ENCODE assay signal across 17 cellular contexts in the genomic region with DNA sequence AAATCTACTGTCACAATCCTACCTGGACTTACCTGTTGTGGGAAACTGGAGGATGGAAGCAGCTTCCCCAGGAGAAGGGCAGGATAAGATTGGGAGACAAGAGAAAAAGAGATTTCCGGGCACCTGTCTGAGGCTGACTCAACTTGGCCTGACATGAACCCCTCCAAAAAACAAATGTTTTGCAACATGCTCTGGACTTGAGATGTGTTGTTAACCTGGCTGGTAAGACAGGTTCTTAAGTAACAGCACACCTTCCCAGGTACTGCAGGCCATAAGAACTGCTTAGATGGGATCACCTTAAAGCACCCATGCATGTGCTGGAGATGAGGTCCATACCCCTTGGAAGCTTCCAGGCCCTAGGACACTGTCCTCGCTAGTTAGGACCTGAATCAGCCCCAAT. TPM values are rescaled to one million over a fixed set of nuclear protein-coding genes. Genes with fewer than 3 reads are reported as not detected.
DNase-seq lines count a peak whose midpoint lies in the region; ATAC-seq and TF ChIP-seq lines count a peak whose summit lies in the region.
"Had no signal": no experiment of that assay in that cellular context is flagged by ENCODE, and none has a peak within 500 bp of the region (broad histone marks: within the 10 kb centered on the region; RNA-seq: fewer than 3 reads in every experiment).

No MANE protein-coding gene starts in this region.

- H3K27me3 Mint-ChIP-seq in HFFc6 (ENCODE audit: insufficient read depth), result peaks cover 5% of the 10 kb centered on the region; the same call in 1 of the 2 replicates

- ATAC-seq in esophagus mucosa, result peak; percentile 32
- ATAC-seq in left cardiac atrium, result no peak
- ATAC-seq: CD8-positive, alpha-beta T cell had no signal

- no peaks in the 10 kb centered on the region for H3K79me2 ChIP-seq in PC-9 (ENCODE audit: low read depth)

- no TSS peak for BruUV-seq in PC-9 (replicated peaks; lab: Mats Ljungman, UMichigan)

- H2AFZ ChIP-seq in PC-9, result no peak overlapping the region

- H3K36me3 ChIP-seq in PC-9 (ENCODE audit: low read depth), result no peaks in the 10 kb centered on the region
- H3K36me3 ChIP-seq in brain microvascular endothelial cell (replicated peaks), result no peaks in the 10 kb centered on the region
- H3K36me3 ChIP-seq: BLaER1 treated with 17β-estradiol and CSF1 and Interleukin-3, amounts not matched to agents 10 nM and 100 nM had no signal

- no peaks in the 10 kb centered on the region for H3K36me3 Mint-ChIP-seq in HFFc6 (ENCODE audit: low read depth)
- H3K36me3 Mint-ChIP-seq: CD8-positive, alpha-beta T cell had no signal

- H3K27me3 ChIP-seq in PC-9 (ENCODE audit: insufficient read depth, low read depth) (no peaks in the 10 kb centered on the region), brain microvascular endothelial cell (replicated peaks) (no peaks in the 10 kb centered on the region)
- H3K27me3 ChIP-seq: BLaER1 treated with 17β-estradiol and CSF1 and Interleukin-3, amounts not matched to agents 10 nM and 100 nM had no signal

- no peak for TF ChIP-seq CTCF in PC-9 (conservative IDR thresholded peaks at IDR 0.05)
- TF ChIP-seq CTCF in epithelial cell of esophagus (IDR thresholded peaks at IDR 0.05; ENCODE audit: insufficient read depth, low read depth, low read length, missing control alignments), result no peak
- no peak for TF ChIP-seq CTCF in HFFc6 (IDR thresholded peaks at IDR 0.05)
- no peak for TF ChIP-seq CTCF in brain microvascular endothelial cell (IDR thresholded peaks at IDR 0.05; ENCODE audit: low read depth, low read length, missing control alignments)

- H3K4me1 Mint-ChIP-seq in HFFc6 (ENCODE audit: low read depth), result peaks cover 20% of the 10 kb centered on the region

- no peaks in the 10 kb centered on the region for H3K9me2 ChIP-seq in PC-9 (ENCODE audit: insufficient read depth)

- no peaks in the 10 kb centered on the region for H4K20me1 ChIP-seq in PC-9 (ENCODE audit: insufficient read depth)
- H4K20me1 ChIP-seq: BLaER1 treated with 17β-estradiol and CSF1 and Interleukin-3, amounts not matched to agents 10 nM and 100 nM had no signal

- H3K4me2 ChIP-seq in PC-9, result peak overlapping the region; percentile 21; the same call in 1 of the 2 replicates
- H3K4me2 ChIP-seq: BLaER1 treated with 17β-estradiol and CSF1 and Interleukin-3, amounts not matched to agents 10 nM and 100 nM had no signal

- H3K27ac ChIP-seq in PC-9 (no peak overlapping the region), brain microvascular endothelial cell (no peak overlapping the region)
- H3K27ac ChIP-seq: BLaER1 treated with 17β-estradiol and CSF1 and Interleukin-3, amounts not matched to agents 10 nM and 100 nM; C4-2B had no signal

- POLR2A ChIA-PET in PC-9 (lab: Charles Lee; ENCODE audit: unreplicated experiment), result no interaction called here

- peaks cover 22% of the 10 kb centered on the region for H3K4me1 ChIP-seq in PC-9 (replicated peaks; ENCODE audit: insufficient read depth)
- H3K4me1 ChIP-seq: BLaER1 treated with 17β-estradiol and CSF1 and Interleukin-3, amounts not matched to agents 10 nM and 100 nM; Caco-2 had no signal

- CTCF ChIA-PET in PC-9 (lab: Charles Lee), result no interaction called here

- H3K9me3 Mint-ChIP-seq in HFFc6, result no peaks in the 10 kb centered on the region
- H3K9me3 Mint-ChIP-seq: CD4-positive, alpha-beta T cell; CD8-positive, alpha-beta T cell had no signal

- H3K4me3 ChIP-seq in PC-9, result no peak overlapping the region
- H3K4me3 ChIP-seq in epithelial cell of esophagus (ENCODE audit: low read length), result no peak overlapping the region
- no peak overlapping the region for H3K4me3 ChIP-seq in brain microvascular endothelial cell (ENCODE audit: low read depth, low read length)
- H3K4me3 ChIP-seq: BLaER1 treated with 17β-estradiol and CSF1 and Interleukin-3, amounts not matched to agents 10 nM and 100 nM had no signal

- H3K4me3 Mint-ChIP-seq in HFFc6, result no peak overlapping the region
- H3K4me3 Mint-ChIP-seq: CD4-positive, alpha-beta T cell; CD8-positive, alpha-beta T cell had no signal

- H3F3A ChIP-seq in PC-9 (ENCODE audit: insufficient read depth, low read depth), result no peaks in the 10 kb centered on the region

- intact Hi-C loops in PC-9 (cut with micrococcal nuclease; ENCODE audit: unreplicated experiment), result no loop called here
- intact Hi-C loops in left cardiac atrium (cut with DNase I), result no loop called here

- no peak overlapping the region for H3K27ac Mint-ChIP-seq in HFFc6
- H3K27ac Mint-ChIP-seq: CD4-positive, alpha-beta T cell; CD8-positive, alpha-beta T cell had no signal

- in situ Hi-C loops in brain microvascular endothelial cell (cut with HindIII; ENCODE audit: low pct_ligation_motif_present, low sequenced_read_pairs), result no loop called here

- DNase-seq in PC-9, result peak in 1 of 2 experiments; percentile 57
- DNase-seq in epithelial cell of esophagus (ENCODE audit: low read depth), result peak; percentile 77
- DNase-seq in NCI-H187 treated with DMSO at 0.1 percent for 48 hours (lab: John Stamatoyannopoulos, UW), result no peak
- no peak for DNase-seq in HFFc6
- no peak for DNase-seq in left cardiac atrium
- no peak for DNase-seq in brain microvascular endothelial cell
- DNase-seq: 8988T; ACHN; Caco-2; Calu3; CD4-positive, alpha-beta T cell; CD8-positive, alpha-beta T cell; DMS79 treated with DMSO at 0.1 percent for 48 hours; GF-D8 had no signal

- H3K9me3 ChIP-seq in PC-9 (ENCODE audit: insufficient read depth, low read depth), result no peaks in the 10 kb centered on the region
- H3K9me3 ChIP-seq: Caco-2 had no signal

RNA-seq across cellular contexts. Expression of gene SMIM43, which starts 4.4 kb away (rescaled TPM):
- total RNA-seq in PC-9 (2021), result not detected in 2 replicates
- not detected for total RNA-seq in esophagus mucosa
- total RNA-seq in HFFc6 (2021; fragmentation: NEBNext Ultra II Directional; extraction: Animal tissue kit (Norgen Biotek cat#: 25700)), result 1 to 10 TPM in 4 of 6 experiments, under 1 TPM in 2; 0.35 to 2.2 (median 1.5) TPM
- total RNA-seq in left cardiac atrium, result not detected
- total RNA-seq: Caco-2; Calu3; CD4-positive, alpha-beta T cell had no signal

RNA-seq across cellular contexts. Expression of gene EXOSC9, which starts 31.8 kb away (rescaled TPM):
- total RNA-seq in PC-9 (2021) (23.0 and 29.9 TPM in 2 replicates), esophagus mucosa (12.8 TPM), left cardiac atrium (10 to 100 TPM; 11.0 to 15.1 TPM)
- total RNA-seq in HFFc6 (2021; fragmentation: NEBNext Ultra II Directional; extraction: Animal tissue kit (Norgen Biotek cat#: 25700)), result 10 to 100 TPM; 30.5 to 57.2 (median 49.4) TPM

RNA-seq across cellular contexts. Expression of gene CCNA2, which starts 54.3 kb away (rescaled TPM):
- 61.9 and 70.7 TPM in 2 replicates for total RNA-seq in PC-9 (2021)
- total RNA-seq in esophagus mucosa, result 22.1 TPM
- 10 to 100 TPM; 30.0 to 77.0 (median 68.9) TPM for total RNA-seq in HFFc6 (2021; fragmentation: NEBNext Ultra II Directional; extraction: Animal tissue kit (Norgen Biotek cat#: 25700))
- total RNA-seq in left cardiac atrium, result 1 to 10 TPM in 1 of 2 donors, under 1 TPM in 1; 0.26 to 1.7 TPM
